Comparison of ENCODE assay signal across 11 cellular contexts in the genomic region with DNA sequence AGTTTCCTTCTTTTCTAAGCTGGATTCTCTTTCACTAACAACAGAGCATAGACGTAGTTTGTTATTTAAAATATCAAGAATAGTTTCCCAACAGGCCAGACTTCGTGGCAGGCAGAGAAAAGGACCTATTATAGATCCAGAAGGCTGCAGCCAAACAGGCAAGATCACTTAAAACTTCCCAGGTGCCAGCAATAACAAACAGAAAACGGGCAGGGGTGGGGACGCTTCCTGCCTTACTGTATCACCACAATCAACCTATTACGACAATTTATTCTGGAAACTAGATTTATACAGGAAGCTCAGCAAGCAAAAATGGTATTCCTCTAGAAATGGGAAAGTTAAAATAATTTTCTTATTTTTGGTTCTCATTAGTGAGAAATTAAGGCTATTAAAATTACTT. TPM values are rescaled to one million over a fixed set of nuclear protein-coding genes. Genes with fewer than 3 reads are reported as not detected.
DNase-seq lines count a peak whose midpoint lies in the region; ATAC-seq and TF ChIP-seq lines count a peak whose summit lies in the region.
"Had no signal": no experiment of that assay in that cellular context is flagged by ENCODE, and none has a peak within 500 bp of the region (broad histone marks: within the 10 kb centered on the region; RNA-seq: fewer than 3 reads in every experiment).

No MANE protein-coding gene starts in this region.

- H3K4me1 ChIP-seq in PC-3 (ENCODE audit: insufficient read depth, low read length), result peaks cover 26% of the 10 kb centered on the region

- peak overlapping the region; percentile 49 for H3K9ac ChIP-seq in PC-3 (ENCODE audit: low read length)
- H3K9ac ChIP-seq: BLaER1 treated with 17β-estradiol and CSF1 and Interleukin-3, amounts not matched to agents 10 nM and 100 nM had no signal

- peaks cover 51% of the 10 kb centered on the region for H3K4me1 Mint-ChIP-seq in osteocyte (ENCODE audit: unreplicated experiment)
- no peaks in the 10 kb centered on the region for H3K4me1 Mint-ChIP-seq in stimulated activated memory B cell treated with anti-CD40 and anti-IgM and Interleukin-4, amounts not matched to agents 10 μg/mL and 1 μg/mL and 100 μg/mL, for 72 hours

- H3K9me2 ChIP-seq in PC-3 (replicated peaks; ENCODE audit: low read length), result no peaks in the 10 kb centered on the region

- no TSS peak for BruUV-seq in PC-3 (replicated peaks; lab: Mats Ljungman, UMichigan)

- ATAC-seq in PC-3 (peak; percentile 83), HG03159 (IDR thresholded peaks at IDR 0.05; ENCODE audit: unreplicated experiment) (no peak)
- no peak for ATAC-seq in stimulated activated memory B cell treated with anti-CD40 and anti-IgM and Interleukin-4, amounts not matched to agents 10 μg/mL and 1 μg/mL and 100 μg/mL, for 72 hours

- H3K79me2 ChIP-seq in PC-3 (ENCODE audit: low read length), result no peaks in the 10 kb centered on the region

- H3K36me3 Mint-ChIP-seq in osteocyte (ENCODE audit: unreplicated experiment), result peaks cover 4% of the 10 kb centered on the region
- peaks cover 11% of the 10 kb centered on the region for H3K36me3 Mint-ChIP-seq in stimulated activated memory B cell treated with anti-CD40 and anti-IgM and Interleukin-4, amounts not matched to agents 10 μg/mL and 1 μg/mL and 100 μg/mL, for 72 hours

- H3K4me3 ChIP-seq in PC-3 (ENCODE audit: low read length) (peak overlapping the region; percentile 36), epithelial cell of esophagus (ENCODE audit: low read length) (no peak overlapping the region)
- H3K4me3 ChIP-seq: BLaER1 treated with 17β-estradiol and CSF1 and Interleukin-3, amounts not matched to agents 10 nM and 100 nM had no signal

- TF ChIP-seq CTCF in PC-3 (conservative IDR thresholded peaks at IDR 0.05; ENCODE audit: low read depth, low read length) (no peak), epithelial cell of esophagus (IDR thresholded peaks at IDR 0.05; ENCODE audit: insufficient read depth, low read depth, low read length, missing control alignments) (no peak), osteocyte (IDR thresholded peaks at IDR 0.05) (no peak)

- H3K27ac ChIP-seq in PC-3 (ENCODE audit: low read length), result peak overlapping the region; percentile 71
- H3K27ac ChIP-seq: BLaER1 treated with 17β-estradiol and CSF1 and Interleukin-3, amounts not matched to agents 10 nM and 100 nM had no signal

- H4K20me1 ChIP-seq in PC-3 (ENCODE audit: low read length), result no peaks in the 10 kb centered on the region
- H4K20me1 ChIP-seq: BLaER1 treated with 17β-estradiol and CSF1 and Interleukin-3, amounts not matched to agents 10 nM and 100 nM had no signal

- peak overlapping the region; percentile 87 for H3K27ac Mint-ChIP-seq in osteocyte (ENCODE audit: unreplicated experiment)
- H3K27ac Mint-ChIP-seq in stimulated activated memory B cell treated with anti-CD40 and anti-IgM and Interleukin-4, amounts not matched to agents 10 μg/mL and 1 μg/mL and 100 μg/mL, for 72 hours, result no peak overlapping the region

- POLR2A ChIA-PET in PC-3 (lab: Charles Lee; ENCODE audit: unreplicated experiment), result no interaction called here

- no peaks in the 10 kb centered on the region for H3K9me3 ChIP-seq in PC-3 (ENCODE audit: low read length)
- H3K9me3 ChIP-seq: BLaER1 treated with 17β-estradiol and CSF1 and Interleukin-3, amounts not matched to agents 10 nM and 100 nM had no signal

- no peaks in the 10 kb centered on the region for H3K27me3 Mint-ChIP-seq in osteocyte (ENCODE audit: unreplicated experiment)
- H3K27me3 Mint-ChIP-seq in stimulated activated memory B cell treated with anti-CD40 and anti-IgM and Interleukin-4, amounts not matched to agents 10 μg/mL and 1 μg/mL and 100 μg/mL, for 72 hours, result no peaks in the 10 kb centered on the region

- H3K27me3 ChIP-seq in PC-3 (ENCODE audit: low read length), result no peaks in the 10 kb centered on the region
- H3K27me3 ChIP-seq: BLaER1 treated with 17β-estradiol and CSF1 and Interleukin-3, amounts not matched to agents 10 nM and 100 nM had no signal

- intact Hi-C loops in PC-3 (cut with micrococcal nuclease), result loop anchor here (2.0 to 5.0 kb wide), 3 partner anchors 22 to 165 kb away; a partner anchor contains a TSS

- H3K4me2 ChIP-seq in PC-3 (ENCODE audit: low read length), result peak overlapping the region; percentile 64
- H3K4me2 ChIP-seq: BLaER1 treated with 17β-estradiol and CSF1 and Interleukin-3, amounts not matched to agents 10 nM and 100 nM had no signal

- H2AFZ ChIP-seq in PC-3 (ENCODE audit: low read length), result peak overlapping the region; percentile 42

- no peaks in the 10 kb centered on the region for H3F3A ChIP-seq in PC-3 (ENCODE audit: low read length, unreplicated experiment)

- H3K36me3 ChIP-seq in PC-3 (ENCODE audit: low read depth, low read length), result no peaks in the 10 kb centered on the region

- CTCF ChIA-PET in PC-3 (lab: Charles Lee), result no interaction called here

- H3K9me3 Mint-ChIP-seq in osteocyte (ENCODE audit: unreplicated experiment), result no peaks in the 10 kb centered on the region
- no peaks in the 10 kb centered on the region for H3K9me3 Mint-ChIP-seq in stimulated activated memory B cell treated with anti-CD40 and anti-IgM and Interleukin-4, amounts not matched to agents 10 μg/mL and 1 μg/mL and 100 μg/mL, for 72 hours

- peak; percentile 18 for DNase-seq in DMS53 treated with DMSO at 0.1 percent for 48 hours (lab: John Stamatoyannopoulos, UW; ENCODE audit: unreplicated experiment)
- DNase-seq in PC-3, result peak; percentile 49
- DNase-seq in epithelial cell of esophagus (ENCODE audit: low read depth), result peak; percentile 47
- no peak for DNase-seq in osteocyte (ENCODE audit: extremely low spot score, unreplicated experiment)
- no peak for DNase-seq in COLO668 (lab: John Stamatoyannopoulos, UW; ENCODE audit: unreplicated experiment)
- DNase-seq in activated CD8-positive, alpha-beta memory T cell treated with anti-CD3 and anti-CD28 coated beads, Interleukin-2, amount 50 U/mL, for 48 hours, result no peak
- DNase-seq: activated CD8-positive, alpha-beta memory T cell treated with anti-CD3 and anti-CD28 coated beads for 24 hours; NCI-H1092 had no signal

- peak overlapping the region; percentile 60 for H3K4me3 Mint-ChIP-seq in osteocyte (ENCODE audit: unreplicated experiment)
- no peak overlapping the region for H3K4me3 Mint-ChIP-seq in stimulated activated memory B cell treated with anti-CD40 and anti-IgM and Interleukin-4, amounts not matched to agents 10 μg/mL and 1 μg/mL and 100 μg/mL, for 72 hours

RNA-seq across cellular contexts. Expression of a gene that starts 22.1 kb away (rescaled TPM):
- total RNA-seq in PC-3 (2014; rRNA removed) (22.6 and 29.6 TPM in 2 replicates), osteocyte (19.3 and 20.6 TPM in 2 replicates)

RNA-seq across cellular contexts. Expression of a gene that starts 22.2 kb away (rescaled TPM):
- total RNA-seq in PC-3 (2014; rRNA removed) (19.7 and 20.0 TPM in 2 replicates), osteocyte (37.3 and 43.0 TPM in 2 replicates)

Comparison
In these comparisons a context has a peak if more than half of its experiments do, and no peak if none do; other contexts are left out.
1. DNase-seq: peak in DMS53 treated with DMSO at 0.1 percent for 48 hours (single experiment), PC-3 (single experiment) and epithelial cell of esophagus (single experiment); none in osteocyte (single experiment), COLO668 (single experiment) and activated CD8-positive, alpha-beta memory T cell treated with anti-CD3 and anti-CD28 coated beads, Interleukin-2, amount 50 U/mL, for 48 hours (single experiment).